Comparison of ENCODE assay signal across 10 cellular contexts in the genomic region with DNA sequence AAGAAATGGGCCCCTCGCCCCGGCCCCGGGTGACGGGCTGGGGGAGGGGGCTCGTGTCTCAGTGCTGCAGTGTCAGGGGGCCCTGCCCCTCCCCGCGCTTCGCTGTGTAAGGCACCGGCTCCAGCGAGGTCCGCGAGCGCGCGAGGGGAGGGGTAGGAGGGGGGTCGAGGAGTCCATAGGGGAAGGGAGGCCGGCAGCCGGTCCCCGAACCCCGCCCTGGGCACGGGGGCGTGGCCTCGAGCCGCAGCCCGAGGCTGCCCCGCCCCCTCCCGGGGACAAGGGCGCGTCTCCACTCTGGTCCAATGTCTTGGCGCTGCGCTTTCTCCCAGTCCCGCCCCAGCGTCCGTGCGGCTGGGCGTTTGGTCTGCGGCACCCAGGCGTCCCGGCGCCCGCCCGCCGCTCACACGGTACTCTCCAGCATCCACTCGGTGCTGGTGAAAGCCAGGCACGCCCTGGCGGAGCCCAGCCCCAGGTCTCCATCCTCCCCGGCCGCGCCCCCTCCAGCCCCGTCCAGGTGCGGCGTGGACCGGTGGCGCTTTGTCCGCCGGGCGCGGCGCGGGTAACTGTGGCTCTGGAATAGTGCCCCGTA. TPM values are rescaled to one million over a fixed set of nuclear protein-coding genes. Genes with fewer than 3 reads are reported as not detected.
A peak's percentile ranks its signal among the peaks of the same experiment; 100 is the strongest.
DNase-seq lines count a peak whose midpoint lies in the region; ATAC-seq and TF ChIP-seq lines count a peak whose summit lies in the region.
"Had no signal": no experiment of that assay in that cellular context is flagged by ENCODE, and none has a peak within 500 bp of the region (broad histone marks: within the 10 kb centered on the region; RNA-seq: fewer than 3 reads in every experiment).

No MANE protein-coding gene starts in this region.

- H3K9me3 Mint-ChIP-seq in activated CD8-positive, alpha-beta T cell treated with anti-CD3 and anti-CD28 coated beads for 36 hours, result no peaks in the 10 kb centered on the region

- peaks cover 4% of the 10 kb centered on the region for H3K36me3 ChIP-seq in cardiac muscle cell
- no peaks in the 10 kb centered on the region for H3K36me3 ChIP-seq in osteoblast (ENCODE audit: insufficient read depth, low read length)

- in situ Hi-C loops in G401 (cut with HindIII; ENCODE audit: low sequenced_read_pairs), result no loop called here

- H3K4me2 ChIP-seq in osteoblast (ENCODE audit: insufficient read depth, low read length), result no peak overlapping the region

- CTCF ChIA-PET in activated CD8-positive, alpha-beta T cell treated with anti-CD3 and anti-CD28 coated beads for 36 hours (lab: Charles Lee), result no interaction called here

- no peak for TF ChIP-seq CTCF in cardiac muscle cell (IDR thresholded peaks at IDR 0.05; ENCODE audit: low read depth, low read length)
- TF ChIP-seq CTCF in osteoblast (IDR thresholded peaks at IDR 0.05; ENCODE audit: extremely low read depth, low read depth, low read length), result no peak
- no peak for TF ChIP-seq CTCF in activated CD8-positive, alpha-beta T cell treated with anti-CD3 and anti-CD28 coated beads for 36 hours (IDR thresholded peaks at IDR 0.05)

- H3K4me3 ChIP-seq in cardiac muscle cell (peak overlapping the region; percentile 48), osteoblast (ENCODE audit: insufficient read depth, low read length) (no peak overlapping the region)

- no peak overlapping the region for H3K4me3 Mint-ChIP-seq in activated CD8-positive, alpha-beta T cell treated with anti-CD3 and anti-CD28 coated beads for 36 hours

- peaks cover 36% of the 10 kb centered on the region for H3K4me1 ChIP-seq in cardiac muscle cell (ENCODE audit: low read depth)
- no peaks in the 10 kb centered on the region for H3K4me1 ChIP-seq in osteoblast (ENCODE audit: insufficient read depth, low read length)

- no peak for ATAC-seq in GM19455 (IDR thresholded peaks at IDR 0.05; ENCODE audit: unreplicated experiment)
- ATAC-seq in activated CD8-positive, alpha-beta T cell treated with anti-CD3 and anti-CD28 coated beads for 36 hours, result no peak

- H3K4me1 Mint-ChIP-seq in activated CD8-positive, alpha-beta T cell treated with anti-CD3 and anti-CD28 coated beads for 36 hours (ENCODE audit: low read depth), result peaks cover 9% of the 10 kb centered on the region

- H3K27ac ChIP-seq in cardiac muscle cell (peak overlapping the region; percentile 53), osteoblast (ENCODE audit: low read depth, low read length) (no peak overlapping the region)
- H3K27ac ChIP-seq: HL-60 had no signal

- no peaks in the 10 kb centered on the region for H3K27me3 Mint-ChIP-seq in activated CD8-positive, alpha-beta T cell treated with anti-CD3 and anti-CD28 coated beads for 36 hours

- no peaks in the 10 kb centered on the region for H3K9me3 ChIP-seq in cardiac muscle cell (ENCODE audit: low read depth)
- H3K9me3 ChIP-seq in osteoblast (ENCODE audit: low read depth, low read length), result no peaks in the 10 kb centered on the region

- peaks cover 12% of the 10 kb centered on the region for H3K36me3 Mint-ChIP-seq in activated CD8-positive, alpha-beta T cell treated with anti-CD3 and anti-CD28 coated beads for 36 hours (ENCODE audit: low read depth)

- H3K27me3 ChIP-seq in cardiac muscle cell (no peaks in the 10 kb centered on the region), osteoblast (ENCODE audit: insufficient read depth, low read length) (peaks cover 38% of the 10 kb centered on the region)

- H2AFZ ChIP-seq in osteoblast (ENCODE audit: low read length), result no peak overlapping the region

- H3K79me2 ChIP-seq in osteoblast (ENCODE audit: insufficient read depth, low read length), result no peaks in the 10 kb centered on the region

- DNase-seq in G401 (ENCODE audit: low spot score) (peak; percentile 66), NCI-H69 (lab: John Stamatoyannopoulos, UW) (peak; percentile 88), cardiac muscle cell (ENCODE audit: low read depth in 1 of 2, low spot score in 1 of 2) (peak; percentile 28 to 91), osteoblast (ENCODE audit: insufficient read length, low spot score, missing footprints) (peak; percentile 36), HPDE6-E6E7 (ENCODE audit: extremely low spot score) (no peak)
- DNase-seq in activated CD8-positive, alpha-beta T cell treated with anti-CD3 and anti-CD28 coated beads for 36 hours, result no peak
- no peak for DNase-seq in activated CD4-positive, alpha-beta T cell treated with anti-CD3 and anti-CD28 coated beads for 1 hour
- DNase-seq: DMS 273 treated with DMSO at 0.1 percent for 48 hours had no signal

- POLR2A ChIA-PET in activated CD8-positive, alpha-beta T cell treated with anti-CD3 and anti-CD28 coated beads for 36 hours (lab: Charles Lee), result no interaction called here

- no peak overlapping the region for H3K27ac Mint-ChIP-seq in activated CD8-positive, alpha-beta T cell treated with anti-CD3 and anti-CD28 coated beads for 36 hours

- intact Hi-C loops in activated CD8-positive, alpha-beta T cell treated with anti-CD3 and anti-CD28 coated beads for 36 hours (cut with micrococcal nuclease), result no loop called here

- H4K20me1 ChIP-seq in osteoblast (ENCODE audit: insufficient read depth, low read length), result no peaks in the 10 kb centered on the region

RNA-seq across cellular contexts. Expression of a gene that starts 11.1 kb away (rescaled TPM):
- not detected in 2 replicates for total RNA-seq in G401 (2014; rRNA removed; shearing (Covaris generic))
- total RNA-seq in cardiac muscle cell (not detected in 2 replicates), osteoblast (not detected in 2 replicates)
- polyA plus RNA-seq in cardiac muscle cell, result not detected in 2 replicates
- not detected for total RNA-seq in activated CD8-positive, alpha-beta T cell treated with anti-CD3 and anti-CD28 coated beads for 36 hours

RNA-seq across cellular contexts. Expression of a gene that starts 13.3 kb away (rescaled TPM):
- total RNA-seq in G401 (2014; rRNA removed; shearing (Covaris generic)), result 2.5 and 3.2 TPM in 2 replicates
- total RNA-seq in cardiac muscle cell (10.3 and 19.4 TPM in 2 replicates), osteoblast (under 0.01 and 0.36 TPM in 2 replicates)
- polyA plus RNA-seq in cardiac muscle cell, result 12.4 and 18.6 TPM in 2 replicates
- 1 to 10 TPM; 6.1 to 6.5 TPM for total RNA-seq in activated CD8-positive, alpha-beta T cell treated with anti-CD3 and anti-CD28 coated beads for 36 hours

RNA-seq across cellular contexts. Expression of a gene that starts 28.5 kb away (rescaled TPM):
- total RNA-seq in G401 (2014; rRNA removed; shearing (Covaris generic)), result not detected in 2 replicates
- total RNA-seq in cardiac muscle cell (not detected in 2 replicates), osteoblast (0.36 and 2.7 TPM in 2 replicates)
- polyA plus RNA-seq in cardiac muscle cell, result 2.3 and 3.2 TPM in 2 replicates
- 100 to 1,000 TPM; 280 to 297 TPM for total RNA-seq in activated CD8-positive, alpha-beta T cell treated with anti-CD3 and anti-CD28 coated beads for 36 hours

RNA-seq across cellular contexts. Expression of a gene that starts 34.9 kb away (rescaled TPM):
- total RNA-seq in G401 (2014; rRNA removed; shearing (Covaris generic)), result 44.2 and 64.2 TPM in 2 replicates
- total RNA-seq in cardiac muscle cell (158 and 183 TPM in 2 replicates), osteoblast (85.0 and 85.5 TPM in 2 replicates)
- 120 and 139 TPM in 2 replicates for polyA plus RNA-seq in cardiac muscle cell
- 10 to 100 TPM; 35.5 to 37.1 TPM for total RNA-seq in activated CD8-positive, alpha-beta T cell treated with anti-CD3 and anti-CD28 coated beads for 36 hours

RNA-seq across cellular contexts. Expression of a gene that starts 39.1 kb away (rescaled TPM):
- not detected in 2 replicates for total RNA-seq in G401 (2014; rRNA removed; shearing (Covaris generic))
- total RNA-seq in cardiac muscle cell, result not detected in 2 replicates
- not detected in 2 replicates for polyA plus RNA-seq in cardiac muscle cell
- not detected in 2 replicates for total RNA-seq in osteoblast
- not detected for total RNA-seq in activated CD8-positive, alpha-beta T cell treated with anti-CD3 and anti-CD28 coated beads for 36 hours

Comparison
In these comparisons a context has a peak if more than half of its experiments do, and no peak if none do; other contexts are left out.
1. DNase-seq: peak in G401 (single experiment), NCI-H69 (single experiment), cardiac muscle cell (2 of 2) and osteoblast (single experiment); none in activated CD8-positive, alpha-beta T cell treated with anti-CD3 and anti-CD28 coated beads for 36 hours (single experiment), HPDE6-E6E7 (single experiment) and activated CD4-positive, alpha-beta T cell treated with anti-CD3 and anti-CD28 coated beads for 1 hour (single experiment).
2. RNA of a gene that starts 28.5 kb away (total RNA-seq): 280 to 297 TPM in activated CD8-positive, alpha-beta T cell treated with anti-CD3 and anti-CD28 coated beads for 36 hours; 0.36 to 2.7 TPM in osteoblast, not detected in G401 and not detected in cardiac muscle cell; every median in the first group is over 10 times any median in the second.